ENCODE assay signal across 19 cellular contexts in genomic region chr19:11905928-11906327, GRCh38. TPM values are rescaled to one million over a fixed set of nuclear protein-coding genes. Genes with fewer than 3 reads are reported as not detected.
DNase-seq lines count a peak whose midpoint lies in the region; ATAC-seq and TF ChIP-seq lines count a peak whose summit lies in the region.
"Had no signal": no experiment of that assay in that cellular context is flagged by ENCODE, and none has a peak within 500 bp of the region (broad histone marks: within the 10 kb centered on the region; RNA-seq: fewer than 3 reads in every experiment).

No MANE protein-coding gene starts in this region.

- H3K9me2 ChIP-seq in hepatocyte (replicated peaks; ENCODE audit: insufficient read depth), result no peaks in the 10 kb centered on the region

- no peak overlapping the region for H3K27ac Mint-ChIP-seq in activated T-helper 2 cell treated with anti-CD3 and anti-CD28 coated beads, Interferon-gamma antibody, Interleukin-2, Interleukin-4, amounts not matched to agents 10 μg/mL and 5 μg/mL and 100 μg/mL, durations not matched to agents 14 hours and 24 hours and 36 hours
- H3K27ac Mint-ChIP-seq: CD4-positive, alpha-beta T cell had no signal

- no peak for TF ChIP-seq CTCF in hepatocyte (IDR thresholded peaks at IDR 0.05; ENCODE audit: poor library complexity)
- no peak for TF ChIP-seq CTCF in thoracic aorta (IDR thresholded peaks at IDR 0.05)
- TF ChIP-seq CTCF in tibial artery (IDR thresholded peaks at IDR 0.05), result no peak

- H3K27me3 ChIP-seq in HUES64 (ENCODE audit: insufficient read depth, low read length) (no peaks in the 10 kb centered on the region), hepatocyte (no peaks in the 10 kb centered on the region), mucosa of stomach (ENCODE audit: control insufficient read depth, insufficient read depth, low read length) (no peaks in the 10 kb centered on the region), thoracic aorta (replicated peaks; ENCODE audit: insufficient read depth) (no peaks in the 10 kb centered on the region), tibial artery (no peaks in the 10 kb centered on the region)
- H3K27me3 ChIP-seq: SJSA1 had no signal

- H3K4me1 ChIP-seq in HUES64 (ENCODE audit: insufficient read depth, low read length) (no peaks in the 10 kb centered on the region), hepatocyte (ENCODE audit: insufficient read depth) (no peaks in the 10 kb centered on the region), mucosa of stomach (ENCODE audit: control insufficient read depth, insufficient read depth, low read length) (no peaks in the 10 kb centered on the region), thoracic aorta (ENCODE audit: control insufficient read depth in 1 of 2, low read depth in 2 of 2) (no peaks in the 10 kb centered on the region), tibial artery (no peaks in the 10 kb centered on the region)
- H3K4me1 ChIP-seq: SJSA1 had no signal

- H3K9ac ChIP-seq in HUES64 (ENCODE audit: low read depth, low read length), result no peak overlapping the region
- no peak overlapping the region for H3K9ac ChIP-seq in mucosa of stomach (ENCODE audit: low read length)
- H3K9ac ChIP-seq: KMS-11 had no signal

- H3K9me3 ChIP-seq in HUES64 (ENCODE audit: insufficient read depth, low read depth, low read length) (peaks cover 63% of the 10 kb centered on the region), hepatocyte (ENCODE audit: low read depth) (peaks cover 71% of the 10 kb centered on the region), mucosa of stomach (ENCODE audit: control insufficient read depth, low read length) (peaks cover 29% of the 10 kb centered on the region), thoracic aorta (peaks cover 93% of the 10 kb centered on the region), tibial artery (peaks cover 18 to 96% (median 77%) of the 10 kb centered on the region in 3 donors)

- intact Hi-C loops in activated T-helper 2 cell treated with anti-CD3 and anti-CD28 coated beads, Interferon-gamma antibody, Interleukin-2, Interleukin-4, amounts not matched to agents 10 μg/mL and 5 μg/mL and 100 μg/mL, durations not matched to agents 14 hours and 24 hours and 36 hours (cut with micrococcal nuclease), result no loop called here
- intact Hi-C loops in tibial artery (cut with DNase I; ENCODE audit: low total_unique reads), result no loop called here

- H3K36me3 Mint-ChIP-seq in activated T-helper 2 cell treated with anti-CD3 and anti-CD28 coated beads, Interferon-gamma antibody, Interleukin-2, Interleukin-4, amounts not matched to agents 10 μg/mL and 5 μg/mL and 100 μg/mL, durations not matched to agents 14 hours and 24 hours and 36 hours (ENCODE audit: low read depth), result peaks cover 42% of the 10 kb centered on the region

- H4K20me1 ChIP-seq in hepatocyte (ENCODE audit: insufficient read depth, poor library complexity, severe bottlenecking), result no peaks in the 10 kb centered on the region

- H3K4me3 ChIP-seq in HUES64 (ENCODE audit: low read length) (peak overlapping the region; percentile 38), hepatocyte (peak overlapping the region; percentile 31), mucosa of stomach (ENCODE audit: low read length) (peak overlapping the region; percentile 50), thoracic aorta (peak overlapping the region; percentile 39), tibial artery (no peak overlapping the region)
- H3K4me3 ChIP-seq: SJSA1 had no signal

- no peaks in the 10 kb centered on the region for H3K4me1 Mint-ChIP-seq in activated T-helper 2 cell treated with anti-CD3 and anti-CD28 coated beads, Interferon-gamma antibody, Interleukin-2, Interleukin-4, amounts not matched to agents 10 μg/mL and 5 μg/mL and 100 μg/mL, durations not matched to agents 14 hours and 24 hours and 36 hours (ENCODE audit: low read depth)

- H3K79me2 ChIP-seq in hepatocyte, result peaks cover 14% of the 10 kb centered on the region

- DNase-seq in hepatocyte (ENCODE audit: low spot score) (no peak), thoracic aorta (ENCODE audit: low spot score) (no peak), tibial artery (no peak), putamen (ENCODE audit: low spot score) (no peak)
- no peak for DNase-seq in activated T-helper 2 cell treated with anti-CD3 and anti-CD28 coated beads, Interferon-gamma antibody, Interleukin-2, Interleukin-4, amounts not matched to agents 10 μg/mL and 5 μg/mL and 100 μg/mL, durations not matched to agents 14 hours and 24 hours and 36 hours (ENCODE audit: low spot score)
- DNase-seq: CD4-positive, alpha-beta T cell; DMS79; NCI-H1092; NCI-H146; NCI-H2081; NCI-H510A; NCI-H774 had no signal

- 95% methylated on average over 3 of the region's 3 CpGs for WGBS in HUES64
- 99% methylated on average over 3 of the region's 3 CpGs for WGBS in hepatocyte (ENCODE audit: low lambda C conversion rate, missing lambda C conversion rate)

- H2AFZ ChIP-seq in hepatocyte, result no peak overlapping the region

- H3K27me3 Mint-ChIP-seq in activated T-helper 2 cell treated with anti-CD3 and anti-CD28 coated beads, Interferon-gamma antibody, Interleukin-2, Interleukin-4, amounts not matched to agents 10 μg/mL and 5 μg/mL and 100 μg/mL, durations not matched to agents 14 hours and 24 hours and 36 hours (ENCODE audit: low read depth), result no peaks in the 10 kb centered on the region
- H3K27me3 Mint-ChIP-seq: CD4-positive, alpha-beta T cell had no signal

- peaks cover 76% of the 10 kb centered on the region for H3K9me3 Mint-ChIP-seq in activated T-helper 2 cell treated with anti-CD3 and anti-CD28 coated beads, Interferon-gamma antibody, Interleukin-2, Interleukin-4, amounts not matched to agents 10 μg/mL and 5 μg/mL and 100 μg/mL, durations not matched to agents 14 hours and 24 hours and 36 hours

- H3K4me2 ChIP-seq in hepatocyte, result no peak overlapping the region
- H3K4me2 ChIP-seq: KMS-11 had no signal

- no peak overlapping the region for H3K4me3 Mint-ChIP-seq in activated T-helper 2 cell treated with anti-CD3 and anti-CD28 coated beads, Interferon-gamma antibody, Interleukin-2, Interleukin-4, amounts not matched to agents 10 μg/mL and 5 μg/mL and 100 μg/mL, durations not matched to agents 14 hours and 24 hours and 36 hours (ENCODE audit: low read depth)
- H3K4me3 Mint-ChIP-seq: CD4-positive, alpha-beta T cell had no signal

- H3K27ac ChIP-seq in HUES64 (ENCODE audit: low read depth, low read length) (no peak overlapping the region), hepatocyte (no peak overlapping the region), thoracic aorta (no peak overlapping the region), tibial artery (no peak overlapping the region)
- H3K27ac ChIP-seq: KMS-11, RWPE1, SJSA1 had no signal

- peaks cover 50% of the 10 kb centered on the region for H3K36me3 ChIP-seq in HUES64 (ENCODE audit: insufficient read depth, low read length)
- H3K36me3 ChIP-seq in hepatocyte (replicated peaks; ENCODE audit: insufficient read depth, low read depth), result peaks cover 29% of the 10 kb centered on the region
- H3K36me3 ChIP-seq in mucosa of stomach (ENCODE audit: control insufficient read depth, insufficient read depth, low read length), result peaks cover 22% of the 10 kb centered on the region
- peaks cover 29% of the 10 kb centered on the region for H3K36me3 ChIP-seq in thoracic aorta
- peaks cover 51 to 61% (median 60%) of the 10 kb centered on the region in 3 donors for H3K36me3 ChIP-seq in tibial artery

- no peak for ATAC-seq in thoracic aorta (ENCODE audit: insufficient number of reproducible peaks, low FRiP score, low read depth)
- ATAC-seq: HCT116 had no signal

RNA-seq across cellular contexts. Expression of gene ZNF69, which starts 18.3 kb away (rescaled TPM):
- 14.3 TPM for polyA plus RNA-seq in HUES64 (2013, experiment 1 of 2)
- polyA plus RNA-seq in HUES64 (2013, experiment 2 of 2), result 15.8 TPM
- 24.6 and 51.7 TPM in 2 replicates for total RNA-seq in hepatocyte
- polyA plus RNA-seq in hepatocyte, result 13.7 and 13.8 TPM in 2 replicates
- total RNA-seq in thoracic aorta, result 10 to 100 TPM; 10.4 to 15.0 TPM
- total RNA-seq in activated T-helper 2 cell treated with anti-CD3 and anti-CD28 coated beads, Interferon-gamma antibody, Interleukin-2, Interleukin-4, amounts not matched to agents 10 μg/mL and 5 μg/mL and 100 μg/mL, durations not matched to agents 14 hours and 24 hours and 36 hours, result 1.1 and 1.6 TPM in 2 replicates
- total RNA-seq: MCF 10A had no signal

RNA-seq across cellular contexts. Expression of gene ZNF700, which starts 19.0 kb away (rescaled TPM):
- 7.4 TPM for polyA plus RNA-seq in HUES64 (2013, experiment 1 of 2)
- polyA plus RNA-seq in HUES64 (2013, experiment 2 of 2), result 7.9 TPM
- total RNA-seq in hepatocyte (7.5 and 11.7 TPM in 2 replicates), thoracic aorta (10 to 100 TPM; 12.5 to 20.0 TPM)
- 3.6 and 5.6 TPM in 2 replicates for polyA plus RNA-seq in hepatocyte
- total RNA-seq in activated T-helper 2 cell treated with anti-CD3 and anti-CD28 coated beads, Interferon-gamma antibody, Interleukin-2, Interleukin-4, amounts not matched to agents 10 μg/mL and 5 μg/mL and 100 μg/mL, durations not matched to agents 14 hours and 24 hours and 36 hours, result 14.5 and 14.6 TPM in 2 replicates

RNA-seq across cellular contexts. Expression of gene ZNF439, which starts 57.4 kb away (rescaled TPM):
- polyA plus RNA-seq in HUES64 (2013, experiment 1 of 2), result 1.8 TPM
- polyA plus RNA-seq in HUES64 (2013, experiment 2 of 2), result 3.0 TPM
- total RNA-seq in hepatocyte (3.8 and 4.6 TPM in 2 replicates), thoracic aorta (10 to 100 TPM; 13.8 to 28.2 TPM)
- polyA plus RNA-seq in hepatocyte, result 2.3 and 2.6 TPM in 2 replicates
- 4.3 and 5.1 TPM in 2 replicates for total RNA-seq in activated T-helper 2 cell treated with anti-CD3 and anti-CD28 coated beads, Interferon-gamma antibody, Interleukin-2, Interleukin-4, amounts not matched to agents 10 μg/mL and 5 μg/mL and 100 μg/mL, durations not matched to agents 14 hours and 24 hours and 36 hours
- total RNA-seq: MCF 10A had no signal

RNA-seq across cellular contexts. Expression of gene ZNF763, which starts 58.9 kb away (rescaled TPM):
- 0.85 TPM for polyA plus RNA-seq in HUES64 (2013, experiment 1 of 2)
- polyA plus RNA-seq in HUES64 (2013, experiment 2 of 2), result 1.0 TPM
- 1.7 and 3.0 TPM in 2 replicates for total RNA-seq in hepatocyte
- polyA plus RNA-seq in hepatocyte, result 1.2 and 2.8 TPM in 2 replicates
- total RNA-seq in thoracic aorta, result 1 to 10 TPM; 2.3 to 5.9 TPM
- 0.43 and 0.74 TPM in 2 replicates for total RNA-seq in activated T-helper 2 cell treated with anti-CD3 and anti-CD28 coated beads, Interferon-gamma antibody, Interleukin-2, Interleukin-4, amounts not matched to agents 10 μg/mL and 5 μg/mL and 100 μg/mL, durations not matched to agents 14 hours and 24 hours and 36 hours

Comparison
In these comparisons a context has a peak if more than half of its experiments do, and no peak if none do; other contexts are left out.
1. H3K4me3 ChIP-seq: peak in HUES64 (single experiment), hepatocyte (single experiment), mucosa of stomach (single experiment) and thoracic aorta (single experiment); none in tibial artery (0 of 2).